8 cellular contexts compared by ENCODE assay signal in genomic region chr11:11028017-11028692, GRCh38.
DNase-seq lines count a peak whose midpoint lies in the region; ATAC-seq and TF ChIP-seq lines count a peak whose summit lies in the region.

No MANE protein-coding gene starts in this region.

- no peak overlapping the region for H3K4me2 ChIP-seq in Loucy (ENCODE audit: low read depth, low read length, poor library complexity, severe bottlenecking)

- H3K36me3 ChIP-seq in Loucy (ENCODE audit: insufficient read depth, low read length) (no peaks in the 10 kb centered on the region), heart right ventricle (no peaks in the 10 kb centered on the region)

- DNase-seq in A172 (ENCODE audit: low spot score) (peak; percentile 61), GM13976 (ENCODE audit: low spot score) (peak; percentile 44), heart right ventricle (peak; percentile 58 to 68), sciatic nerve (ENCODE audit: low spot score) (peak; percentile 81)
- peak; percentile 75 for DNase-seq in activated naive CD4-positive, alpha-beta T cell treated with Interleukin-2 at 50 U/mL for 16 hours

- intact Hi-C loops in heart right ventricle (cut with DNase I) = loop anchor here in 6 of 10 donors (1.0 to 2.0 kb wide), 3 partner anchors 759 to 761 kb away; no protein-coding TSS in a partner anchor
- intact Hi-C loops in sciatic nerve (cut with DNase I) = no loop called here

- no peaks in the 10 kb centered on the region for H3K79me2 ChIP-seq in Loucy (ENCODE audit: insufficient read depth, low read length)

- no peak overlapping the region for H3K9ac ChIP-seq in Loucy (ENCODE audit: low read depth, low read length, poor library complexity, severe bottlenecking)

- ATAC-seq in SK-N-SH treated with all-trans-retinoic acid at 6 μM for 48 hours = peak; percentile 57; the same call in 2 of the 3 replicates
- ATAC-seq in heart right ventricle = peak; percentile 69 to 84 (median 78)
- ATAC-seq in sciatic nerve = peak; percentile 88
- ATAC-seq in GM21619 (IDR thresholded peaks at IDR 0.05; ENCODE audit: unreplicated experiment) = no peak

- no peak overlapping the region for H3K27ac ChIP-seq in heart right ventricle

- 16 to 24% methylated on average over 5 of the region's 5 CpGs for WGBS in heart right ventricle, 2 donors

- TF ChIP-seq CTCF in GM13976 (IDR thresholded peaks at IDR 0.05; ENCODE audit: borderline replicate concordance, control extremely low read depth, extremely low read depth, insufficient read depth, missing control alignments) = peak; percentile 78
- TF ChIP-seq CTCF in Loucy (conservative IDR thresholded peaks at IDR 0.05; ENCODE audit: low read length) = peak; percentile 95
- peak; percentile 40 to 82 (median 75) for TF ChIP-seq CTCF in heart right ventricle (IDR thresholded peaks at IDR 0.05)

- H3K27me3 ChIP-seq in Loucy (ENCODE audit: insufficient read depth, low read length, poor library complexity, severe bottlenecking) (no peaks in the 10 kb centered on the region), heart right ventricle (no peaks in the 10 kb centered on the region)

- H2AFZ ChIP-seq in Loucy (ENCODE audit: low read length) = no peak overlapping the region

- H3F3A ChIP-seq in Loucy (ENCODE audit: low read depth) = no peaks in the 10 kb centered on the region

- H3K9me2 ChIP-seq in Loucy (replicated peaks; ENCODE audit: low read depth, low read length) = no peaks in the 10 kb centered on the region

- in situ Hi-C loops in GM13976 (cut with MboI; ENCODE audit: low sequenced_read_pairs, unreplicated experiment) = loop anchor here (10.0 to 25.0 kb wide), 3 partner anchors 233 to 757 kb away; no protein-coding TSS in a partner anchor

- H3K4me1 ChIP-seq in Loucy (ENCODE audit: insufficient read depth, low read length, poor library complexity, severe bottlenecking) (no peaks in the 10 kb centered on the region), heart right ventricle (no peaks in the 10 kb centered on the region)

- H3K9me3 ChIP-seq in Loucy (ENCODE audit: insufficient read depth, low read depth, low read length) = no peaks in the 10 kb centered on the region
- no peaks in the 10 kb centered on the region for H3K9me3 ChIP-seq in heart right ventricle

- H3K4me3 ChIP-seq in Loucy (ENCODE audit: low read length, poor library complexity, severe bottlenecking) = no peak overlapping the region
- H3K4me3 ChIP-seq in heart right ventricle = no peak overlapping the region

- H4K20me1 ChIP-seq in Loucy (ENCODE audit: insufficient read depth, low read length, poor library complexity, severe bottlenecking) = no peaks in the 10 kb centered on the region

TF ChIP-seq in SK-N-SH treated with all-trans-retinoic acid at 6 μM for 48 hours, 23 proteins besides CTCF, POLR2A, EP300 and RAD21:
- TF ChIP-seq CSRNP3 (CRISPR knock-in tag; IDR thresholded peaks at IDR 0.05) (no peak), GLIS3 (CRISPR knock-in tag; IDR thresholded peaks at IDR 0.05) (no peak), ZNF70 (CRISPR knock-in tag; IDR thresholded peaks at IDR 0.05) (no peak), TCF4 (CRISPR knock-in tag; IDR thresholded peaks at IDR 0.05; ENCODE audit: borderline replicate concordance) (no peak), SNAI2 (CRISPR knock-in tag; IDR thresholded peaks at IDR 0.05) (no peak), ZNF565 (CRISPR knock-in tag; conservative IDR thresholded peaks at IDR 0.05; ENCODE audit: low read depth) (no peak), ESRRG (CRISPR knock-in tag; IDR thresholded peaks at IDR 0.05) (no peak), PPARA (CRISPR knock-in tag; IDR thresholded peaks at IDR 0.05; ENCODE audit: borderline replicate concordance) (no peak), ZFP3 (CRISPR knock-in tag; IDR thresholded peaks at IDR 0.05) (no peak), ISL1 (CRISPR knock-in tag; IDR thresholded peaks at IDR 0.05) (no peak)
- TF ChIP-seq, protein P1, sequence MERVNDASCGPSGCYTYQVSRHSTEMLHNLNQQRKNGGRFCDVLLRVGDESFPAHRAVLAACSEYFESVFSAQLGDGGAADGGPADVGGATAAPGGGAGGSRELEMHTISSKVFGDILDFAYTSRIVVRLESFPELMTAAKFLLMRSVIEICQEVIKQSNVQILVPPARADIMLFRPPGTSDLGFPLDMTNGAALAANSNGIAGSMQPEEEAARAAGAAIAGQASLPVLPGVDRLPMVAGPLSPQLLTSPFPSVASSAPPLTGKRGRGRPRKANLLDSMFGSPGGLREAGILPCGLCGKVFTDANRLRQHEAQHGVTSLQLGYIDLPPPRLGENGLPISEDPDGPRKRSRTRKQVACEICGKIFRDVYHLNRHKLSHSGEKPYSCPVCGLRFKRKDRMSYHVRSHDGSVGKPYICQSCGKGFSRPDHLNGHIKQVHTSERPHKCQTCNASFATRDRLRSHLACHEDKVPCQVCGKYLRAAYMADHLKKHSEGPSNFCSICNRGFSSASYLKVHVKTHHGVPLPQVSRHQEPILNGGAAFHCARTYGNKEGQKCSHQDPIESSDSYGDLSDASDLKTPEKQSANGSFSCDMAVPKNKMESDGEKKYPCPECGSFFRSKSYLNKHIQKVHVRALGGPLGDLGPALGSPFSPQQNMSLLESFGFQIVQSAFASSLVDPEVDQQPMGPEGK (CRISPR knock-in tag; IDR thresholded peaks at IDR 0.05; ENCODE audit: borderline replicate concordance) = no peak
- TF ChIP-seq, protein P2, sequence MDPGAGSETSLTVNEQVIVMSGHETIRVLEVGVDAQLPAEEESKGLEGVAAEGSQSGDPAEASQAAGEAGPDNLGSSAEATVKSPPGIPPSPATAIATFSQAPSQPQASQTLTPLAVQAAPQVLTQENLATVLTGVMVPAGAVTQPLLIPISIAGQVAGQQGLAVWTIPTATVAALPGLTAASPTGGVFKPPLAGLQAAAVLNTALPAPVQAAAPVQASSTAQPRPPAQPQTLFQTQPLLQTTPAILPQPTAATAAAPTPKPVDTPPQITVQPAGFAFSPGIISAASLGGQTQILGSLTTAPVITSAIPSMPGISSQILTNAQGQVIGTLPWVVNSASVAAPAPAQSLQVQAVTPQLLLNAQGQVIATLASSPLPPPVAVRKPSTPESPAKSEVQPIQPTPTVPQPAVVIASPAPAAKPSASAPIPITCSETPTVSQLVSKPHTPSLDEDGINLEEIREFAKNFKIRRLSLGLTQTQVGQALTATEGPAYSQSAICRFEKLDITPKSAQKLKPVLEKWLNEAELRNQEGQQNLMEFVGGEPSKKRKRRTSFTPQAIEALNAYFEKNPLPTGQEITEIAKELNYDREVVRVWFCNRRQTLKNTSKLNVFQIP (CRISPR knock-in tag; IDR thresholded peaks at IDR 0.05; ENCODE audit: borderline replicate concordance, low read depth) = no peak
TF ChIP-seq in SK-N-SH treated with all-trans-retinoic acid at 6 μM for 48 hours: peak in this region for 0.
